Comparison of ENCODE assay signal across 14 cellular contexts in the genomic region with DNA sequence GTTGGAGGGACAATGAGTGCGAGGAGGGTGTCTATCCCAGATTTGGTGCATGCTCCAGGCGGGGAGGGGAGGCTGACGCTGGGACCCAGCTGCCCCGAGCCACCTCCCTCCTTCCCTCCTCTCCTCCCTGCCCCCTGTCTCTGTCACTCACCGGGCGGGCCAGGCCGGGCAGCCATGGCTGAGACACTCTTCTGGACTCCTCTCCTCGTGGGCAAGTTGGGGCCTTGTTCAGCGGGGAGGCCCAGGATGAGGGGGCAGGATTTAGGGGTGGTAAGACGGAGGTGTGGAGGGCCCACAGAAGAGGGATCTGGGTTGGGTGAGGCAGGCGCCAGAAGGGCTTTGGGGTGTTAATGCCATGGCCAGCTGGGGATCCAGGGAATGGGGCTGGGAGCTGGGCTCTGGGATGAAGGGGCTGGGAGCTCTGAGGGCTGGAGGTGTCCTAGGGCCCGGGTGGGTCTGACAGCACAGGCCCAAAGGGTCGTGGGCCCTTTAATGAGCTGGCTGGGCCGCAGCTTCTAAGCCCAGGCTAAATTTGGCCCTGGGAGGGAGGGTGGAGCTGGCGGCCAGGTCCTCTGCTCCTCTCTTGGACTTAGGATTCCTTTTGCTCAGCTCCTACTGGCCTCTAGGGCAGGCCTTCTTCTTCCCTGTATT. TPM values are rescaled to one million over a fixed set of nuclear protein-coding genes. Genes with fewer than 3 reads are reported as not detected.
A peak's percentile ranks its signal among the peaks of the same experiment; 100 is the strongest.
DNase-seq lines count a peak whose midpoint lies in the region; ATAC-seq and TF ChIP-seq lines count a peak whose summit lies in the region.
"Had no signal": no experiment of that assay in that cellular context is flagged by ENCODE, and none has a peak within 500 bp of the region (broad histone marks: within the 10 kb centered on the region; RNA-seq: fewer than 3 reads in every experiment).

Gene SGCA (plus strand): TSS at position 139 of the 651 bp plus-strand sequence. CDS start 36 bp downstream, at position 175.

- intact Hi-C loops in left cardiac atrium (cut with DNase I) = loop anchor here in 1 of 2 donors (10.0 kb wide), 1 partner anchor 51 kb away; no protein-coding TSS in a partner anchor

- peaks cover 46% of the 10 kb centered on the region for H3K4me1 Mint-ChIP-seq in activated T-cell treated with anti-CD3 and anti-CD28 coated beads, Interleukin-2, amount 50 U/mL, for 72 hours (ENCODE audit: low read depth)
- peaks cover 35% of the 10 kb centered on the region for H3K4me1 Mint-ChIP-seq in activated T-cell treated with anti-CD3 and anti-CD28 coated beads, Interleukin-2, amount 50 U/mL, for 4 hours (ENCODE audit: low read depth)
- H3K4me1 Mint-ChIP-seq in neural crest cell = peaks cover 31% of the 10 kb centered on the region

- no peak for ATAC-seq in activated T-cell treated with anti-CD3 and anti-CD28 coated beads, Interleukin-2, amount 50 U/mL, for 72 hours (replicated peaks in 1 of 2)
- no peak for ATAC-seq in activated T-cell treated with anti-CD3 and anti-CD28 coated beads, Interleukin-2, amount 50 U/mL, for 4 hours
- peak; percentile 53 to 59 for ATAC-seq in left cardiac atrium
- ATAC-seq in GM18870 (IDR thresholded peaks at IDR 0.05; ENCODE audit: unreplicated experiment) = no peak
- ATAC-seq in HG03571 (IDR thresholded peaks at IDR 0.05; ENCODE audit: unreplicated experiment) = no peak
- ATAC-seq: natural killer cell, T-cell had no signal

- H3K27ac Mint-ChIP-seq in activated T-cell treated with anti-CD3 and anti-CD28 coated beads, Interleukin-2, amount 50 U/mL, for 72 hours = peak within 1 kb of the TSS; percentile 3
- peak within 1 kb of the TSS; percentile 57 for H3K27ac Mint-ChIP-seq in neural crest cell (ENCODE audit: unreplicated experiment)
- H3K27ac Mint-ChIP-seq: natural killer cell, T-cell had no signal

- no peak within 1 kb of the TSS for H3K4me3 Mint-ChIP-seq in activated T-cell treated with anti-CD3 and anti-CD28 coated beads, Interleukin-2, amount 50 U/mL, for 72 hours
- H3K4me3 Mint-ChIP-seq in activated T-cell treated with anti-CD3 and anti-CD28 coated beads, Interleukin-2, amount 50 U/mL, for 4 hours = no peak within 1 kb of the TSS
- H3K4me3 Mint-ChIP-seq in neural crest cell = peak within 1 kb of the TSS; percentile 54
- H3K4me3 Mint-ChIP-seq: natural killer cell, T-cell had no signal

- no peak for TF ChIP-seq CTCF in neural crest cell (conservative IDR thresholded peaks at IDR 0.05)

- H3K36me3 Mint-ChIP-seq in activated T-cell treated with anti-CD3 and anti-CD28 coated beads, Interleukin-2, amount 50 U/mL, for 72 hours (ENCODE audit: insufficient read depth in 2 of 2) = peaks cover 0 to 2% of the 10 kb centered on the region in 2 donors
- H3K36me3 Mint-ChIP-seq in activated T-cell treated with anti-CD3 and anti-CD28 coated beads, Interleukin-2, amount 50 U/mL, for 4 hours (ENCODE audit: insufficient read depth) = no peaks in the 10 kb centered on the region
- no peaks in the 10 kb centered on the region for H3K36me3 Mint-ChIP-seq in neural crest cell (ENCODE audit: low read depth)
- H3K36me3 Mint-ChIP-seq: natural killer cell, T-cell had no signal

- DNase-seq in activated T-cell treated with anti-CD3 and anti-CD28 coated beads, Interleukin-2, amount 50 U/mL, for 72 hours = no peak
- no peak for DNase-seq in activated T-cell treated with anti-CD3 and anti-CD28 coated beads, Interleukin-2, amount 50 U/mL, for 4 hours
- no peak for DNase-seq in left cardiac atrium
- no peak for DNase-seq in neural crest cell (ENCODE audit: low read depth, low spot score)
- no peak for DNase-seq in ureter (ENCODE audit: low spot score)
- DNase-seq in stimulated activated CD4-positive, alpha-beta T cell treated with anti-CD3 and anti-CD28 coated beads, Interleukin-12 subunit alpha, Interleukin-12 subunit beta, amount 100 ng/mL, for 4 hours = no peak
- DNase-seq: Karpas-422; natural killer cell; NCI-H2107; stimulated activated CD4-positive, alpha-beta T cell treated with anti-CD3 and anti-CD28 coated beads, Interleukin-2, amount 100 ng/mL, for 48 hours; T-cell had no signal

- H3K9me3 Mint-ChIP-seq in activated T-cell treated with anti-CD3 and anti-CD28 coated beads, Interleukin-2, amount 50 U/mL, for 72 hours = no peaks in the 10 kb centered on the region
- no peaks in the 10 kb centered on the region for H3K9me3 Mint-ChIP-seq in activated T-cell treated with anti-CD3 and anti-CD28 coated beads, Interleukin-2, amount 50 U/mL, for 4 hours
- H3K9me3 Mint-ChIP-seq in neural crest cell = no peaks in the 10 kb centered on the region
- H3K9me3 Mint-ChIP-seq: natural killer cell, T-cell had no signal

- no peaks in the 10 kb centered on the region for H3K27me3 Mint-ChIP-seq in activated T-cell treated with anti-CD3 and anti-CD28 coated beads, Interleukin-2, amount 50 U/mL, for 72 hours (ENCODE audit: low read depth)
- H3K27me3 Mint-ChIP-seq in activated T-cell treated with anti-CD3 and anti-CD28 coated beads, Interleukin-2, amount 50 U/mL, for 4 hours (ENCODE audit: low read depth) = no peaks in the 10 kb centered on the region
- H3K27me3 Mint-ChIP-seq in neural crest cell (ENCODE audit: low read depth) = no peaks in the 10 kb centered on the region
- H3K27me3 Mint-ChIP-seq: T-cell had no signal

RNA-seq across cellular contexts. Expression of gene SGCA, which starts in this region (rescaled TPM):
- 1 to 10 TPM; 1.7 to 2.3 TPM for total RNA-seq in activated T-cell treated with anti-CD3 and anti-CD28 coated beads, Interleukin-2, amount 50 U/mL, for 72 hours
- not detected for total RNA-seq in activated T-cell treated with anti-CD3 and anti-CD28 coated beads, Interleukin-2, amount 50 U/mL, for 4 hours
- total RNA-seq in left cardiac atrium (100 to 1,000 TPM in 1 of 2 donors, 10 to 100 TPM in 1; 96.3 to 131 TPM), neural crest cell (not detected in 2 replicates), ureter (16.9 TPM)
- total RNA-seq: endothelial cell of umbilical vein, natural killer cell had no signal

Comparison
In these comparisons a context has a peak if more than half of its experiments do, and no peak if none do; other contexts are left out.
1. ATAC-seq: peak in left cardiac atrium (2 of 2); none in activated T-cell treated with anti-CD3 and anti-CD28 coated beads, Interleukin-2, amount 50 U/mL, for 72 hours (0 of 2), activated T-cell treated with anti-CD3 and anti-CD28 coated beads, Interleukin-2, amount 50 U/mL, for 4 hours (0 of 2), GM18870 (single experiment) and HG03571 (single experiment).